13 cellular contexts compared by ENCODE assay signal in the genomic region with DNA sequence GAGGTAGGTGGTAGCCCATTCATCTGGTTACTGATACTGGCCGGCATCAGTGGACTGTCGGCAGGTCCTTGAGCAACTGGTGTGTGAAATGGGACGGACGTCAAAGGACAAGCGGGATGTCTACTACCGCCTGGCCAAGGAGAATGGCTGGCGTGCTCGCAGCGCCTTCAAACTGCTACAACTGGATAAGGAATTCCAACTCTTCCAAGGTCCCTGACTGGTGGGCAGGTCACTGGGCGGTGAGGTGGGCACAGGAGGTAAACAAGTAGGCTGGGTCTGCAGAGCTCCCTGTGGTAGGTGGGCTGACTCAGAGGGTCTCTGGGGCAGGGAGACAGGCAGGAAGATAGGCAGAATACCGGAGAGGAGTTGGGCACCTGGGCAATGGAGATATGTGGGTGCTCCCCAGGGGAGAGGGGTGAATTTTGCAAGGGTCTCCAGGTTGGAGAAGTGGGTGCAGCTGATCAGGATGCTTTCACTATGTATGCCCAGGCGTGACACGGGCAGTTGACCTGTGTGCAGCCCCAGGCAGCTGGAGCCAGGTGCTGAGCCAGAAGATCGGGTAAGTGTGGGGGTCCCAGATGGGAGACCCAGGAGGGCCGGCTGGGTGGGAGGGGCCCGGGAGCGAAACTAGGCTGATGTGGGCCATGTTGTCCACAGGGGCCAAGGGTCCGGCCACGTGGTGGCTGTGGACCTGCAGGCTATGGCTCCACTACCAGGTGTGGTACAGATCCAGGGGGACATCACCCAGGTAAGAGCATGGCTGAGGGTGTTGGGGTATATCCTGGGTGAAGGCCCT. TPM values are rescaled to one million over a fixed set of nuclear protein-coding genes. Genes with fewer than 3 reads are reported as not detected.
DNase-seq lines count a peak whose midpoint lies in the region; ATAC-seq, FAIRE-seq and TF ChIP-seq lines count a peak whose summit lies in the region.
"Had no signal": no experiment of that assay in that cellular context is flagged by ENCODE, and none has a peak within 500 bp of the region (broad histone marks: within the 10 kb centered on the region; RNA-seq: fewer than 3 reads in every experiment).

No MANE protein-coding gene starts in this region.

- H3K36me3 ChIP-seq in HepG2 (replicated peaks in 1 of 2; ENCODE audit: control insufficient read depth in 1 of 2, insufficient read depth in 2 of 2, low read length in 2 of 2) (peaks cover 8 to 10% of the 10 kb centered on the region in 2 experiments; a peak in 3 of 5 replicates), right lobe of liver (no peaks in the 10 kb centered on the region), endodermal cell (ENCODE audit: control insufficient read depth, insufficient read depth, low read length) (peaks cover 18% of the 10 kb centered on the region)
- H3K36me3 ChIP-seq: prostate gland had no signal

- H3K27ac ChIP-seq in HepG2 (ENCODE audit: extremely low read length, insufficient read depth, low read length) (no peak overlapping the region), right lobe of liver (no peak overlapping the region), endodermal cell (ENCODE audit: low read depth, low read length) (no peak overlapping the region)
- H3K27ac ChIP-seq: prostate gland, SJSA1, thyroid gland had no signal

- no peaks in the 10 kb centered on the region for H3K9me3 ChIP-seq in HepG2 (ENCODE audit: low read length)
- no peaks in the 10 kb centered on the region for H3K9me3 ChIP-seq in right lobe of liver
- no peaks in the 10 kb centered on the region for H3K9me3 ChIP-seq in endodermal cell (ENCODE audit: control insufficient read depth, low read length)
- H3K9me3 ChIP-seq: prostate gland, SJSA1, thyroid gland had no signal

- no peak for ATAC-seq in HepG2
- ATAC-seq in right lobe of liver: no peak

- no peaks in the 10 kb centered on the region for H4K20me1 ChIP-seq in HepG2 (ENCODE audit: insufficient read depth, low read length)

- H3K4me1 ChIP-seq in HepG2 (ENCODE audit: insufficient read depth, low read length) (peaks cover 31% of the 10 kb centered on the region), right lobe of liver (peaks cover 0 to 9% (median 0%) of the 10 kb centered on the region in 4 donors), endodermal cell (ENCODE audit: control insufficient read depth, insufficient read depth, low read length) (peaks cover 8% of the 10 kb centered on the region)
- H3K4me1 ChIP-seq: prostate gland had no signal

- TF ChIP-seq POLR2A in HepG2 (IDR thresholded peaks at IDR 0.05; ENCODE audit: insufficient read depth in 1 of 2, low read depth in 2 of 2, low read length in 2 of 2): no peak
- TF ChIP-seq POLR2A in right lobe of liver (IDR thresholded peaks at IDR 0.05): no peak

- H3K9ac ChIP-seq in HepG2 (ENCODE audit: insufficient read depth, low read depth, low read length): no peak overlapping the region
- no peak overlapping the region for H3K9ac ChIP-seq in endodermal cell (ENCODE audit: extremely low read depth, low read length, poor library complexity, severe bottlenecking)

- H2AFZ ChIP-seq in HepG2 (ENCODE audit: low read length): no peak overlapping the region

- no peak for TF ChIP-seq RAD21 in HepG2 (CRISPR knock-in tag; IDR thresholded peaks at IDR 0.05)

- H3K27me3 ChIP-seq in HepG2 (ENCODE audit: control insufficient read depth in 1 of 2, insufficient read depth in 2 of 2, low read length in 2 of 2): no peaks in the 10 kb centered on the region; a peak in 1 of 5 replicates
- no peaks in the 10 kb centered on the region for H3K27me3 ChIP-seq in right lobe of liver
- H3K27me3 ChIP-seq in endodermal cell (ENCODE audit: control insufficient read depth, insufficient read depth, low read length, poor library complexity, severe bottlenecking): no peaks in the 10 kb centered on the region
- H3K27me3 ChIP-seq: SJSA1, thyroid gland had no signal

- intact Hi-C loops in HepG2 (cut with micrococcal nuclease; ENCODE audit: unreplicated experiment) (loop anchor here (10.0 kb wide), 1 partner anchor 57 kb away; a partner anchor contains a TSS), right lobe of liver (cut with DNase I) (no loop called here)
- intact Hi-C loops in activated CD4-positive, alpha-beta memory T cell treated with anti-CD3 and anti-CD28 coated beads for 36 hours (cut with micrococcal nuclease): loop anchor here (5.0 kb wide), 1 partner anchor 44 kb away; a partner anchor contains a TSS

- H3K36me3 Mint-ChIP-seq in activated CD4-positive, alpha-beta memory T cell treated with anti-CD3 and anti-CD28 coated beads for 36 hours: peaks cover 25% of the 10 kb centered on the region
- H3K36me3 Mint-ChIP-seq in endodermal cell (ENCODE audit: low read depth): peaks cover 34% of the 10 kb centered on the region

- no peaks in the 10 kb centered on the region for H3K27me3 Mint-ChIP-seq in activated CD4-positive, alpha-beta memory T cell treated with anti-CD3 and anti-CD28 coated beads for 36 hours
- no peaks in the 10 kb centered on the region for H3K27me3 Mint-ChIP-seq in endodermal cell (ENCODE audit: insufficient read depth)

- CTCF ChIA-PET in HepG2 (lab: Yijun Ruan, JAX; ENCODE audit: low intra/inter-chr PET ratio, low total read pairs): no interaction called here
- CTCF ChIA-PET in activated CD4-positive, alpha-beta memory T cell treated with anti-CD3 and anti-CD28 coated beads for 36 hours (lab: Charles Lee): no interaction called here

- H3K79me2 ChIP-seq in HepG2 (ENCODE audit: insufficient read depth, low read length): peaks cover 19% of the 10 kb centered on the region

- no peak overlapping the region for H3K4me3 Mint-ChIP-seq in activated CD4-positive, alpha-beta memory T cell treated with anti-CD3 and anti-CD28 coated beads for 36 hours
- peak overlapping the region; percentile 69 for H3K4me3 Mint-ChIP-seq in endodermal cell

- peaks cover 33% of the 10 kb centered on the region for H3K4me1 Mint-ChIP-seq in activated CD4-positive, alpha-beta memory T cell treated with anti-CD3 and anti-CD28 coated beads for 36 hours (ENCODE audit: low read depth)
- H3K4me1 Mint-ChIP-seq in endodermal cell: peaks cover 16% of the 10 kb centered on the region

- 0 out of 2 replicates have a peak overlapping the region, but pooled peaks have one; percentile 74 for H3K4me2 ChIP-seq in HepG2 (ENCODE audit: low read depth, low read length)

- peak overlapping the region; percentile 13 for H3K27ac Mint-ChIP-seq in activated CD4-positive, alpha-beta memory T cell treated with anti-CD3 and anti-CD28 coated beads for 36 hours
- H3K27ac Mint-ChIP-seq in endodermal cell: no peak overlapping the region

- H3K4me3 ChIP-seq in HepG2 (replicated peaks in 1 of 3; ENCODE audit: insufficient read depth in 1 of 3, low read depth in 2 of 3, low read length in 3 of 3) (no peak overlapping the region), right lobe of liver (no peak overlapping the region), endodermal cell (ENCODE audit: low read length) (peak overlapping the region; percentile 92)
- H3K4me3 ChIP-seq: prostate gland, thyroid gland had no signal

- WGBS in HepG2 (ENCODE audit: low lambda C conversion rate): 100% methylated on average over 10 of the region's 19 CpGs
- 70% methylated on average over 2 of the region's 19 CpGs for WGBS in right lobe of liver (ENCODE audit: insufficient coverage, low coverage, low lambda C conversion rate, missing lambda C conversion rate)
- WGBS in endodermal cell (ENCODE audit: insufficient coverage in 1 of 2, insufficient read length in 1 of 2), 2 experiments: 93 to 96% methylated on average over 3 to 19 of the region's 19 CpGs

- no peaks in the 10 kb centered on the region for H3K9me3 Mint-ChIP-seq in activated CD4-positive, alpha-beta memory T cell treated with anti-CD3 and anti-CD28 coated beads for 36 hours
- H3K9me3 Mint-ChIP-seq in endodermal cell: peaks cover 77% of the 10 kb centered on the region

- DNase-seq in HepG2 (ENCODE audit: low spot score): no peak
- no peak for DNase-seq in right lobe of liver
- no peak for DNase-seq in activated CD4-positive, alpha-beta memory T cell treated with anti-CD3 and anti-CD28 coated beads for 36 hours
- DNase-seq in endodermal cell: no peak
- no peak for DNase-seq in CD1c-positive myeloid dendritic cell (ENCODE audit: extremely low spot score)
- no peak for DNase-seq in stimulated activated CD4-positive, alpha-beta T cell treated with anti-CD3 and anti-CD28 coated beads, Interleukin-4, amount 100 ng/mL, for 24 hours
- no peak for DNase-seq in NCI-H187 treated with DMSO at 0.1 percent for 48 hours (lab: John Stamatoyannopoulos, UW)
- DNase-seq in G401 (ENCODE audit: low spot score): no peak
- DNase-seq: thyroid gland had no signal

- in situ Hi-C loops in HepG2 (cut with HindIII; ENCODE audit: extremely low pct_ligation_motif_present, low pct_unique_long_range_greater_than_20kb): no loop called here
- in situ Hi-C loops in G401 (cut with HindIII; ENCODE audit: low sequenced_read_pairs): no loop called here

- FAIRE-seq in HepG2 (lab: Jason Lieb, UNC): no peak
- FAIRE-seq: endometrium, islet of Langerhans had no signal

- TF ChIP-seq CTCF in HepG2 (CRISPR knock-in tag; IDR thresholded peaks at IDR 0.05) (no peak), right lobe of liver (IDR thresholded peaks at IDR 0.05) (no peak), endodermal cell (conservative IDR thresholded peaks at IDR 0.05) (no peak)

- POLR2A ChIA-PET in HepG2 (lab: Yijun Ruan, JAX): no interaction called here
- POLR2A ChIA-PET in activated CD4-positive, alpha-beta memory T cell treated with anti-CD3 and anti-CD28 coated beads for 36 hours (lab: Charles Lee): no interaction called here

- no TSS peak for BruUV-seq in HepG2 (replicated peaks; lab: Mats Ljungman, UMichigan)

- no peak for TF ChIP-seq EP300 in HepG2 (IDR thresholded peaks at IDR 0.05; ENCODE audit: low read depth in 2 of 2, low read length in 2 of 2)
- TF ChIP-seq EP300 in HepG2 (CRISPR knock-in tag; IDR thresholded peaks at IDR 0.05; ENCODE audit: borderline replicate concordance): no peak

RNA-seq across cellular contexts. Expression of a gene that starts 2.2 kb away (rescaled TPM):
- 37.9 and 40.1 TPM in 2 replicates for total RNA-seq in HepG2 (2016; rRNA removed; fragmentation: Illumina TruSeq; extraction: Trizol)
- 14.5 and 21.0 TPM in 2 replicates for total RNA-seq in HepG2 (2016; cell fraction: cytosol; rRNA removed; fragmentation: Illumina TruSeq; extraction: Trizol; ENCODE audit: low read depth)
- 38.2 and 38.5 TPM in 2 replicates for total RNA-seq in HepG2 (2016; cell fraction: insoluble cytoplasmic fraction; rRNA removed; fragmentation: Illumina TruSeq; extraction: Trizol)
- 28.7 and 33.6 TPM in 2 replicates for total RNA-seq in HepG2 (2016; cell fraction: membrane; rRNA removed; fragmentation: Illumina TruSeq; extraction: Trizol)
- total RNA-seq in HepG2 (2016; cell fraction: nucleus; rRNA removed; fragmentation: Illumina TruSeq; extraction: Trizol): 21.1 and 25.4 TPM in 2 replicates
- 29.2 and 30.3 TPM in 2 replicates for polyA plus RNA-seq in HepG2 (2011; rRNA removed)
- polyA plus RNA-seq in HepG2 (2011; cell fraction: cytosol; rRNA removed): 21.3 and 28.2 TPM in 2 replicates
- polyA plus RNA-seq in HepG2 (2011; cell fraction: nucleus; rRNA removed): 49.1 and 64.2 TPM in 2 replicates
- 19.2 and 29.3 TPM in 2 replicates for polyA plus RNA-seq in HepG2 (2012)
- 16.8 and 24.9 TPM in 2 replicates for polyA plus RNA-seq in HepG2 (2016; cell fraction: cytosol; fragmentation: Illumina TruSeq; extraction: Trizol; ENCODE audit: low read depth)
- 45.2 and 50.6 TPM in 2 replicates for polyA plus RNA-seq in HepG2 (2016; cell fraction: insoluble cytoplasmic fraction; fragmentation: Illumina TruSeq; extraction: Trizol; ENCODE audit: low read depth)
- polyA plus RNA-seq in HepG2 (2016; cell fraction: membrane; fragmentation: Illumina TruSeq; extraction: Trizol; ENCODE audit: low read depth): 26.8 and 36.1 TPM in 2 replicates
- 56.7 and 58.6 TPM in 2 replicates for polyA plus RNA-seq in HepG2 (2016; cell fraction: nucleus; fragmentation: Illumina TruSeq; extraction: Trizol; ENCODE audit: insufficient read depth, low read depth)
- polyA minus RNA-seq in HepG2 (2011; rRNA and poly(A)+ RNA removed; ENCODE audit: low replicate concordance): 31.0 and 108 TPM in 2 replicates
- polyA minus RNA-seq in HepG2 (2011; cell fraction: cytosol; rRNA and poly(A)+ RNA removed): 9.3 and 14.7 TPM in 2 replicates
- 14.7 and 15.6 TPM in 2 replicates for polyA minus RNA-seq in HepG2 (2011; cell fraction: nucleus; rRNA and poly(A)+ RNA removed)
- total RNA-seq in right lobe of liver: 10 to 100 TPM in 5 of 6 experiments, 1 to 10 TPM in 1; 9.9 to 30.4 (median 12.5) TPM
- total RNA-seq in activated CD4-positive, alpha-beta memory T cell treated with anti-CD3 and anti-CD28 coated beads for 36 hours: 10 to 100 TPM; 62.8 to 73.9 TPM
- 10 to 100 TPM; 47.3 to 54.3 TPM for total RNA-seq in endodermal cell
- polyA plus RNA-seq in endodermal cell (2013, experiment 1 of 2): 46.1 TPM
- 43.6 TPM for polyA plus RNA-seq in endodermal cell (2013, experiment 2 of 2)
- 38.7 and 64.6 TPM in 2 replicates for total RNA-seq in G401 (2014; rRNA removed; shearing (Covaris generic))

RNA-seq across cellular contexts. Expression of a gene that starts 8.1 kb away (rescaled TPM):
- total RNA-seq in HepG2 (2016; rRNA removed; fragmentation: Illumina TruSeq; extraction: Trizol): 22.3 and 46.1 TPM in 2 replicates
- total RNA-seq in HepG2 (2016; cell fraction: cytosol; rRNA removed; fragmentation: Illumina TruSeq; extraction: Trizol; ENCODE audit: low read depth): 13.5 and 14.5 TPM in 2 replicates
- 20.3 and 48.1 TPM in 2 replicates for total RNA-seq in HepG2 (2016; cell fraction: insoluble cytoplasmic fraction; rRNA removed; fragmentation: Illumina TruSeq; extraction: Trizol)
- total RNA-seq in HepG2 (2016; cell fraction: membrane; rRNA removed; fragmentation: Illumina TruSeq; extraction: Trizol): 23.8 and 29.3 TPM in 2 replicates
- 40.9 and 48.7 TPM in 2 replicates for total RNA-seq in HepG2 (2016; cell fraction: nucleus; rRNA removed; fragmentation: Illumina TruSeq; extraction: Trizol)
- polyA plus RNA-seq in HepG2 (2011; rRNA removed): 73.4 and 90.9 TPM in 2 replicates
- polyA plus RNA-seq in HepG2 (2011; cell fraction: cytosol; rRNA removed): 75.4 and 104 TPM in 2 replicates
- 312 and 314 TPM in 2 replicates for polyA plus RNA-seq in HepG2 (2011; cell fraction: nucleus; rRNA removed)
- polyA plus RNA-seq in HepG2 (2012): 32.8 and 75.3 TPM in 2 replicates
- 16.0 and 18.8 TPM in 2 replicates for polyA plus RNA-seq in HepG2 (2016; cell fraction: cytosol; fragmentation: Illumina TruSeq; extraction: Trizol; ENCODE audit: low read depth)
- 22.1 and 26.8 TPM in 2 replicates for polyA plus RNA-seq in HepG2 (2016; cell fraction: insoluble cytoplasmic fraction; fragmentation: Illumina TruSeq; extraction: Trizol; ENCODE audit: low read depth)
- 22.3 and 26.2 TPM in 2 replicates for polyA plus RNA-seq in HepG2 (2016; cell fraction: membrane; fragmentation: Illumina TruSeq; extraction: Trizol; ENCODE audit: low read depth)
- polyA plus RNA-seq in HepG2 (2016; cell fraction: nucleus; fragmentation: Illumina TruSeq; extraction: Trizol; ENCODE audit: insufficient read depth, low read depth): 112 and 114 TPM in 2 replicates
- 224 and 1,094 TPM in 2 replicates for polyA minus RNA-seq in HepG2 (2011; rRNA and poly(A)+ RNA removed; ENCODE audit: low replicate concordance)
- polyA minus RNA-seq in HepG2 (2011; cell fraction: cytosol; rRNA and poly(A)+ RNA removed): 41.8 and 53.3 TPM in 2 replicates
- polyA minus RNA-seq in HepG2 (2011; cell fraction: nucleus; rRNA and poly(A)+ RNA removed): 19.8 and 22.1 TPM in 2 replicates
- total RNA-seq in right lobe of liver: 1 to 10 TPM in 1 of 6 experiments, under 1 TPM in 4, not detected in 1; 0.22 to 1.4 (median 0.37) TPM
- 10 to 100 TPM; 70.7 to 73.0 TPM for total RNA-seq in activated CD4-positive, alpha-beta memory T cell treated with anti-CD3 and anti-CD28 coated beads for 36 hours
- total RNA-seq in endodermal cell: 10 to 100 TPM; 22.4 to 40.7 TPM
- 23.3 TPM for polyA plus RNA-seq in endodermal cell (2013, experiment 1 of 2)
- 26.2 TPM for polyA plus RNA-seq in endodermal cell (2013, experiment 2 of 2)
- total RNA-seq in G401 (2014; rRNA removed; shearing (Covaris generic)): 55.7 and 82.7 TPM in 2 replicates

RNA-seq across cellular contexts. Expression of a gene that starts 30.6 kb away (rescaled TPM):
- total RNA-seq in HepG2 (2016; rRNA removed; fragmentation: Illumina TruSeq; extraction: Trizol): 2.6 and 3.9 TPM in 2 replicates
- total RNA-seq in HepG2 (2016; cell fraction: cytosol; rRNA removed; fragmentation: Illumina TruSeq; extraction: Trizol; ENCODE audit: low read depth): 2.7 and 3.7 TPM in 2 replicates
- total RNA-seq in HepG2 (2016; cell fraction: insoluble cytoplasmic fraction; rRNA removed; fragmentation: Illumina TruSeq; extraction: Trizol): 1.7 and 3.0 TPM in 2 replicates
- 4.4 and 5.2 TPM in 2 replicates for total RNA-seq in HepG2 (2016; cell fraction: membrane; rRNA removed; fragmentation: Illumina TruSeq; extraction: Trizol)
- 1.9 and 2.5 TPM in 2 replicates for total RNA-seq in HepG2 (2016; cell fraction: nucleus; rRNA removed; fragmentation: Illumina TruSeq; extraction: Trizol)
- polyA plus RNA-seq in HepG2 (2011; rRNA removed): 5.8 and 6.0 TPM in 2 replicates
- 4.1 and 6.5 TPM in 2 replicates for polyA plus RNA-seq in HepG2 (2011; cell fraction: cytosol; rRNA removed)
- polyA plus RNA-seq in HepG2 (2011; cell fraction: nucleus; rRNA removed): 19.8 and 20.1 TPM in 2 replicates
- 2.3 and 3.6 TPM in 2 replicates for polyA plus RNA-seq in HepG2 (2012)
- polyA plus RNA-seq in HepG2 (2016; cell fraction: cytosol; fragmentation: Illumina TruSeq; extraction: Trizol; ENCODE audit: low read depth): 3.8 and 3.9 TPM in 2 replicates
- 2.5 and 3.3 TPM in 2 replicates for polyA plus RNA-seq in HepG2 (2016; cell fraction: insoluble cytoplasmic fraction; fragmentation: Illumina TruSeq; extraction: Trizol; ENCODE audit: low read depth)
- polyA plus RNA-seq in HepG2 (2016; cell fraction: membrane; fragmentation: Illumina TruSeq; extraction: Trizol; ENCODE audit: low read depth): 4.6 and 5.1 TPM in 2 replicates
- polyA plus RNA-seq in HepG2 (2016; cell fraction: nucleus; fragmentation: Illumina TruSeq; extraction: Trizol; ENCODE audit: insufficient read depth, low read depth): 5.0 and 5.7 TPM in 2 replicates
- 16.7 and 23.7 TPM in 2 replicates for polyA minus RNA-seq in HepG2 (2011; rRNA and poly(A)+ RNA removed; ENCODE audit: low replicate concordance)
- 1.7 and 2.0 TPM in 2 replicates for polyA minus RNA-seq in HepG2 (2011; cell fraction: cytosol; rRNA and poly(A)+ RNA removed)
- 4.2 and 5.1 TPM in 2 replicates for polyA minus RNA-seq in HepG2 (2011; cell fraction: nucleus; rRNA and poly(A)+ RNA removed)
- total RNA-seq in right lobe of liver: 1 to 10 TPM; 1.7 to 6.1 (median 1.9) TPM
- 1 to 10 TPM; 7.1 to 7.7 TPM for total RNA-seq in activated CD4-positive, alpha-beta memory T cell treated with anti-CD3 and anti-CD28 coated beads for 36 hours
- total RNA-seq in endodermal cell: 10 to 100 TPM; 51.1 to 54.4 TPM
- 40.1 TPM for polyA plus RNA-seq in endodermal cell (2013, experiment 1 of 2)
- polyA plus RNA-seq in endodermal cell (2013, experiment 2 of 2): 45.9 TPM
- total RNA-seq in G401 (2014; rRNA removed; shearing (Covaris generic)): 3.5 and 11.8 TPM in 2 replicates

RNA-seq across cellular contexts. Expression of a gene that starts 43.5 kb away (rescaled TPM):
- 162 and 260 TPM in 2 replicates for total RNA-seq in HepG2 (2016; rRNA removed; fragmentation: Illumina TruSeq; extraction: Trizol)
- 147 and 171 TPM in 2 replicates for total RNA-seq in HepG2 (2016; cell fraction: cytosol; rRNA removed; fragmentation: Illumina TruSeq; extraction: Trizol; ENCODE audit: low read depth)
- total RNA-seq in HepG2 (2016; cell fraction: insoluble cytoplasmic fraction; rRNA removed; fragmentation: Illumina TruSeq; extraction: Trizol): 146 and 274 TPM in 2 replicates
- total RNA-seq in HepG2 (2016; cell fraction: membrane; rRNA removed; fragmentation: Illumina TruSeq; extraction: Trizol): 149 and 167 TPM in 2 replicates
- 182 and 206 TPM in 2 replicates for total RNA-seq in HepG2 (2016; cell fraction: nucleus; rRNA removed; fragmentation: Illumina TruSeq; extraction: Trizol)
- polyA plus RNA-seq in HepG2 (2011; rRNA removed): 106 and 162 TPM in 2 replicates
- polyA plus RNA-seq in HepG2 (2011; cell fraction: cytosol; rRNA removed): 168 and 176 TPM in 2 replicates
- polyA plus RNA-seq in HepG2 (2011; cell fraction: nucleus; rRNA removed): 94.7 and 111 TPM in 2 replicates
- polyA plus RNA-seq in HepG2 (2012): 122 and 141 TPM in 2 replicates
- polyA plus RNA-seq in HepG2 (2016; cell fraction: cytosol; fragmentation: Illumina TruSeq; extraction: Trizol; ENCODE audit: low read depth): 138 and 157 TPM in 2 replicates
- 129 and 142 TPM in 2 replicates for polyA plus RNA-seq in HepG2 (2016; cell fraction: insoluble cytoplasmic fraction; fragmentation: Illumina TruSeq; extraction: Trizol; ENCODE audit: low read depth)
- polyA plus RNA-seq in HepG2 (2016; cell fraction: membrane; fragmentation: Illumina TruSeq; extraction: Trizol; ENCODE audit: low read depth): 117 and 128 TPM in 2 replicates
- 318 and 347 TPM in 2 replicates for polyA plus RNA-seq in HepG2 (2016; cell fraction: nucleus; fragmentation: Illumina TruSeq; extraction: Trizol; ENCODE audit: insufficient read depth, low read depth)
- 268 and 948 TPM in 2 replicates for polyA minus RNA-seq in HepG2 (2011; rRNA and poly(A)+ RNA removed; ENCODE audit: low replicate concordance)
- polyA minus RNA-seq in HepG2 (2011; cell fraction: cytosol; rRNA and poly(A)+ RNA removed): 59.2 and 70.4 TPM in 2 replicates
- 25.6 and 30.3 TPM in 2 replicates for polyA minus RNA-seq in HepG2 (2011; cell fraction: nucleus; rRNA and poly(A)+ RNA removed)
- total RNA-seq in right lobe of liver: 100 to 1,000 TPM; 150 to 276 (median 225) TPM
- total RNA-seq in activated CD4-positive, alpha-beta memory T cell treated with anti-CD3 and anti-CD28 coated beads for 36 hours: 100 to 1,000 TPM; 149 to 150 TPM
- 100 to 1,000 TPM; 105 to 119 TPM for total RNA-seq in endodermal cell
- 155 TPM for polyA plus RNA-seq in endodermal cell (2013, experiment 1 of 2)
- polyA plus RNA-seq in endodermal cell (2013, experiment 2 of 2): 164 TPM
- total RNA-seq in G401 (2014; rRNA removed; shearing (Covaris generic)): 87.4 and 107 TPM in 2 replicates

Comparison
In these comparisons a context has a peak if more than half of its experiments do, and no peak if none do; other contexts are left out.
1. RNA of a gene that starts 8.1 kb away (total RNA-seq): 55.7 to 82.7 TPM in G401, 70.7 to 73.0 TPM in activated CD4-positive, alpha-beta memory T cell treated with anti-CD3 and anti-CD28 coated beads for 36 hours, 13.5 to 48.7 TPM in HepG2 and 22.4 to 40.7 TPM in endodermal cell; 0.22 to 1.4 TPM in right lobe of liver; every median in the first group is over 4 times any median in the second.
2. intact Hi-C loops: an anchor here in HepG2 (10.0 kb wide) and activated CD4-positive, alpha-beta memory T cell treated with anti-CD3 and anti-CD28 coated beads for 36 hours (5.0 kb wide); none called in right lobe of liver.